ENCODE assay signal across 8 cellular contexts in the genomic region with DNA sequence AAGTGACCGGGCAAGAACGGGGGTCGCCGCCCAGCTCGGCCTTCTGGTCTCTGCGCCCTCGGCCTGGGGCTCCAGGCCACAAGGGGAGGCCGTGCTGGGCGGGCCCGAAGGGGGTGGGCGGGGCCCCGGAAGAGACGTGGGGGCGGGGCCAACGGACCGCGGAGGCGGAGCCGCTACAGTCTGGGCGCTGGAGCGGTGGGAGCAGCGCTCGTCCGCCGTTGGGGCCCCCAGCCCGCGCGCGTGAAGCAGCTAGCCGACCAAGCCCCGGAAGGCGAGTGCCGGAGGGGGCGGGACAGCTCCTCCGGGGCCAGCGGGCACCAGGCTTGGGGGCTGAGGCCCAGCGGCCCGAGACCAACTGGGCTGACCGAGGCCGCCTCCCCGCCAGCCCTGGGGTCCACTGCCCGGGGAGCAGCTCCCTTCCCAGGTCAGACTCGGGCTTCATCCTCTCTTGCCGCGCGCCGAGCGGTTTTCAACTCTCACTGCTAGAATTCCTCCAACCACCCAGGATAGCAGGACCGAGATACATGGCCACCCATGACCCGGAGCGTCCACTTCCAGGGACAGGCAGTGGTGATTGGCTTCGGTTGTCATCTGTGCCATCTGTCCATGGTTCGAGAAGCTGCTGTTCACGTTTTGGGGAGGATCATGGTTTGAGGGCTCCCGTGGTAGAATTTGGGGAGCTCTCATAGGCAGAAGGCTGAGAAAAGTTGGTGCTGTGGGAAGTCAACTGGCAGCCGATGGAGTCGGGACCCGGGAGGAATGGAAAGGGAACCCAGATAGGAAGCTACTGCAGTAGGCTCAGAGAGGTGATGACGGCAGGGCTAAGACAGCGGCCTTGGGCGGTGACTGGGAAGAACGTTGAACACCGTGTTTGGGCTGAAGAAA.
A peak's percentile ranks its signal among the peaks of the same experiment; 100 is the strongest.
DNase-seq lines count a peak whose midpoint lies in the region; ATAC-seq and TF ChIP-seq lines count a peak whose summit lies in the region.

No MANE protein-coding gene starts in this region.

- H3K4me3 ChIP-seq in choroid plexus epithelial cell (ENCODE audit: low read depth, low read length), result peak overlapping the region; percentile 75

- DNase-seq in SIG-M5 treated with dmso at 0.1 percent for 504 hours (lab: John Stamatoyannopoulos, UW; ENCODE audit: unreplicated experiment), result peak; percentile 55
- DNase-seq in SIG-M5 (lab: John Stamatoyannopoulos, UW), result no peak
- DNase-seq in NCI-H446 treated with DMSO at 0.1 percent for 48 hours (lab: John Stamatoyannopoulos, UW), result peak; percentile 4
- peak; percentile 72 to 78 for DNase-seq in activated CD4-positive, alpha-beta T cell treated with anti-CD3 and anti-CD28 coated beads for 4 hours
- peak; percentile 66 for DNase-seq in choroid plexus epithelial cell (ENCODE audit: low read depth)
- DNase-seq in kidney tubule cell (ENCODE audit: low spot score), result peak; percentile 76
- peak; percentile 52 to 70 for DNase-seq in stimulated activated CD4-positive, alpha-beta T cell treated with anti-CD3 and anti-CD28 coated beads, Interleukin-1b, Interleukin-23, amount 100 ng/mL, for 1 hour (ENCODE audit: low read depth in 2 of 2)

- no peak for TF ChIP-seq CTCF in choroid plexus epithelial cell (conservative IDR thresholded peaks at IDR 0.05; ENCODE audit: low read depth, low read length)

- peak; percentile 68 for ATAC-seq in HG03060 (IDR thresholded peaks at IDR 0.05; ENCODE audit: low read depth, unreplicated experiment)
